In the genomic region with DNA sequence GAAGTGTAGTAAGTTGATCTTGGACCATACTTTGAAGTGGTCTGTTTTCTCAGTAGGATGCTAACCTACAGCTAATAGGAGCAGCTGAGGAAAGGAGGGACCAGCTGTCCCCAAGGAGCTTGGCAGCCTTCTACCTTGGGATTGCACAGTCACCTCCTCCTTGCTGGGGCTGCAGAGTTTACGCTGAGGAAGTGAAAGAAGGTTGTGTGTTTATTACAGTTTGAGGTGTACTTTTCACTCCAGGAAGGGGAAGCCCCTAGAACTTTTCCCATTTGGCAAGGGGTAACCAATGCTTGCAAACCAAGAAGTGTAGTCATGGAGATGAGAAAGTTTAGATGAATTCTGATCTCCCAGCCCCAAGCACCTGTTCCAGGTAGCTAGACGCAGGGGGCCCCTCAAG, we compare ENCODE assay signal across 18 cellular contexts. TPM values are rescaled to one million over a fixed set of nuclear protein-coding genes. Genes with fewer than 3 reads are reported as not detected.
DNase-seq lines count a peak whose midpoint lies in the region; ATAC-seq, FAIRE-seq and TF ChIP-seq lines count a peak whose summit lies in the region.
"Had no signal": no experiment of that assay in that cellular context is flagged by ENCODE, and none has a peak within 500 bp of the region (broad histone marks: within the 10 kb centered on the region; RNA-seq: fewer than 3 reads in every experiment).

No MANE protein-coding gene starts in this region.

- TF ChIP-seq RAD21 in GM12878 (IDR thresholded peaks at IDR 0.05; ENCODE audit: insufficient read depth, low read depth, low read length), result no peak

- H4K20me1 ChIP-seq in GM12878 (ENCODE audit: control insufficient read depth, insufficient read depth), result no peaks in the 10 kb centered on the region

- H3K27me3 ChIP-seq in GM12878 (replicated peaks in 1 of 2; ENCODE audit: control insufficient read depth in 2 of 2, insufficient read depth in 2 of 2, low read length in 1 of 2), result no peaks in the 10 kb centered on the region; a peak in 1 of 4 replicates
- H3K27me3 ChIP-seq: breast epithelium, heart right ventricle, stomach had no signal

- no peak overlapping the region for H3K4me2 ChIP-seq in GM12878 (ENCODE audit: control insufficient read depth, insufficient read depth)

- H3K79me2 ChIP-seq in GM12878 (ENCODE audit: control insufficient read depth, insufficient read depth, low read length), result no peaks in the 10 kb centered on the region

- peaks cover 4% of the 10 kb centered on the region for H3K27me3 Mint-ChIP-seq in activated CD4-positive, alpha-beta memory T cell treated with anti-CD3 and anti-CD28 coated beads, Interleukin-2, amount 10 ng/mL, durations not matched to agents 7 days and 5 days
- H3K27me3 Mint-ChIP-seq in activated CD4-positive, alpha-beta memory T cell treated with anti-CD3 and anti-CD28 coated beads for 36 hours, result peaks cover 10% of the 10 kb centered on the region

- no peak overlapping the region for H3K4me3 ChIP-seq in GM12878
- H3K4me3 ChIP-seq: breast epithelium, heart right ventricle, stomach had no signal

- BruUV-seq in GM12878 (replicated peaks; lab: Mats Ljungman, UMichigan), result no TSS peak

- DNase-seq in GM12891 (ENCODE audit: insufficient read length, low spot score), result no peak
- DNase-seq in GM12878 (ENCODE audit: low read depth, low spot score), result peak; percentile 1
- DNase-seq in activated CD4-positive, alpha-beta memory T cell treated with anti-CD3 and anti-CD28 coated beads, Interleukin-2, amount 10 ng/mL, durations not matched to agents 7 days and 5 days, result no peak
- no peak for DNase-seq in activated CD4-positive, alpha-beta memory T cell treated with anti-CD3 and anti-CD28 coated beads for 36 hours
- DNase-seq in D721Med (ENCODE audit: insufficient read length, low spot score), result no peak
- DNase-seq: activated T-cell treated with anti-CD3 and anti-CD28 coated beads, Interleukin-2, amount 50 U/mL, for 1 hour; heart right ventricle; NCI-H526 treated with DMSO at 0.1 percent for 48 hours; stomach had no signal

- ATAC-seq in GM21390 (IDR thresholded peaks at IDR 0.05; ENCODE audit: unreplicated experiment), result peak; percentile 74
- peak; percentile 45 for ATAC-seq in HG03432 (IDR thresholded peaks at IDR 0.05; ENCODE audit: unreplicated experiment)
- ATAC-seq in GM12878, result peak; percentile 34; the same call in 1 of the 3 replicates
- no peak for ATAC-seq in HG03097 (IDR thresholded peaks at IDR 0.05; ENCODE audit: low FRiP score, unreplicated experiment)

- CTCF ChIA-PET in GM12878 (lab: Yijun Ruan, JAX), result interaction anchor here (0.7 kb wide), 1 partner anchor 207 kb away, joined by 3 read pairs; no protein-coding TSS in a partner anchor
- CTCF ChIA-PET in activated CD4-positive, alpha-beta memory T cell treated with anti-CD3 and anti-CD28 coated beads, Interleukin-2, amount 10 ng/mL, durations not matched to agents 7 days and 5 days (lab: Charles Lee), result no interaction called here
- CTCF ChIA-PET in activated CD4-positive, alpha-beta memory T cell treated with anti-CD3 and anti-CD28 coated beads for 36 hours (lab: Charles Lee), result no interaction called here

- no peaks in the 10 kb centered on the region for H3K36me3 ChIP-seq in GM12878 (ENCODE audit: control insufficient read depth in 2 of 2, insufficient read depth in 2 of 2, low read length in 1 of 2)
- H3K36me3 ChIP-seq: breast epithelium, heart right ventricle, stomach had no signal

- no peak overlapping the region for H3K4me3 Mint-ChIP-seq in activated CD4-positive, alpha-beta memory T cell treated with anti-CD3 and anti-CD28 coated beads, Interleukin-2, amount 10 ng/mL, durations not matched to agents 7 days and 5 days
- H3K4me3 Mint-ChIP-seq in activated CD4-positive, alpha-beta memory T cell treated with anti-CD3 and anti-CD28 coated beads for 36 hours, result no peak overlapping the region
- H3K4me3 Mint-ChIP-seq: activated naive CD8-positive, alpha-beta T cell; neural crest cell had no signal

- TF ChIP-seq CTCF in GM12878 (IDR thresholded peaks at IDR 0.05 in 2 of 3, conservative IDR thresholded peaks at IDR 0.05 in 1 of 3; ENCODE audit: control insufficient read depth in 2 of 3, extremely low read depth in 1 of 3, insufficient read depth in 1 of 3, low read depth in 3 of 3, low read length in 3 of 3) (no peak), D721Med (IDR thresholded peaks at IDR 0.05; ENCODE audit: insufficient read depth, missing control alignments) (no peak)

- no peaks in the 10 kb centered on the region for H3K9me3 ChIP-seq in GM12878 (replicated peaks; ENCODE audit: control insufficient read depth, insufficient read depth, low read length)
- H3K9me3 ChIP-seq: breast epithelium, heart right ventricle, stomach had no signal

- no peaks in the 10 kb centered on the region for H3K36me3 Mint-ChIP-seq in activated CD4-positive, alpha-beta memory T cell treated with anti-CD3 and anti-CD28 coated beads, Interleukin-2, amount 10 ng/mL, durations not matched to agents 7 days and 5 days (ENCODE audit: low read depth)
- no peaks in the 10 kb centered on the region for H3K36me3 Mint-ChIP-seq in activated CD4-positive, alpha-beta memory T cell treated with anti-CD3 and anti-CD28 coated beads for 36 hours
- H3K36me3 Mint-ChIP-seq: activated naive CD8-positive, alpha-beta T cell had no signal

- H3K27ac Mint-ChIP-seq in activated CD4-positive, alpha-beta memory T cell treated with anti-CD3 and anti-CD28 coated beads, Interleukin-2, amount 10 ng/mL, durations not matched to agents 7 days and 5 days, result no peak overlapping the region
- no peak overlapping the region for H3K27ac Mint-ChIP-seq in activated CD4-positive, alpha-beta memory T cell treated with anti-CD3 and anti-CD28 coated beads for 36 hours
- H3K27ac Mint-ChIP-seq: activated naive CD8-positive, alpha-beta T cell had no signal

- in situ Hi-C loops in GM12878 (cut with MboI), result no loop called here

- no peak overlapping the region for H3K9ac ChIP-seq in GM12878 (ENCODE audit: control insufficient read depth, insufficient read depth, low read length)

- no peak for FAIRE-seq in GM12891 (lab: Jason Lieb, UNC)
- FAIRE-seq in GM12878 (lab: Jason Lieb, UNC), result no peak
- FAIRE-seq in D721Med (lab: Jason Lieb, UNC), result no peak
- FAIRE-seq: HTR-8/SVneo, keratinocyte had no signal

- RAD21 ChIA-PET in GM12878 (lab: Charles Lee; ENCODE audit: unreplicated experiment), result no interaction called here

- H2AFZ ChIP-seq in GM12878 (ENCODE audit: control insufficient read depth, low read depth, low read length), result no peak overlapping the region

- no peak for TF ChIP-seq EP300 in GM12878 (IDR thresholded peaks at IDR 0.05; ENCODE audit: borderline replicate concordance in 1 of 2, control insufficient read depth in 1 of 2, low read depth in 2 of 2, low read length in 2 of 2)

- H3K9me3 Mint-ChIP-seq in activated CD4-positive, alpha-beta memory T cell treated with anti-CD3 and anti-CD28 coated beads, Interleukin-2, amount 10 ng/mL, durations not matched to agents 7 days and 5 days, result no peaks in the 10 kb centered on the region
- no peaks in the 10 kb centered on the region for H3K9me3 Mint-ChIP-seq in activated CD4-positive, alpha-beta memory T cell treated with anti-CD3 and anti-CD28 coated beads for 36 hours
- H3K9me3 Mint-ChIP-seq: neural crest cell had no signal

- POLR2A ChIA-PET in GM12878 (lab: Charles Lee), result no interaction called here
- POLR2A ChIA-PET in activated CD4-positive, alpha-beta memory T cell treated with anti-CD3 and anti-CD28 coated beads, Interleukin-2, amount 10 ng/mL, durations not matched to agents 7 days and 5 days (lab: Charles Lee), result no interaction called here
- POLR2A ChIA-PET in activated CD4-positive, alpha-beta memory T cell treated with anti-CD3 and anti-CD28 coated beads for 36 hours (lab: Charles Lee), result no interaction called here

- no peak overlapping the region for H3K27ac ChIP-seq in GM12878 (ENCODE audit: control insufficient read depth, insufficient read depth)
- H3K27ac ChIP-seq: breast epithelium had no signal

- SMC1A ChIA-PET in GM12878 (lab: Charles Lee; ENCODE audit: uncharacterized antibody, unreplicated experiment), result interaction anchor here (1.0 kb wide), 1 partner anchor 38 kb away, joined by 3 read pairs; no protein-coding TSS in a partner anchor

- peaks cover 4% of the 10 kb centered on the region; the same call in 1 of the 2 replicates for H3K4me1 ChIP-seq in GM12878 (ENCODE audit: control insufficient read depth, insufficient read depth, low read length)

- TF ChIP-seq POLR2A in GM12891 (IDR thresholded peaks at IDR 0.05; ENCODE audit: low read depth, low read length) (no peak), GM12878 (IDR thresholded peaks at IDR 0.05; ENCODE audit: low read depth, low read length) (no peak)

- 56% methylated on average over 2 of the region's 2 CpGs for WGBS in GM12878 (ENCODE audit: insufficient coverage, insufficient replicate concordance, low lambda C conversion rate, missing lambda C conversion rate)

- intact Hi-C loops in GM12878 (cut with micrococcal nuclease; ENCODE audit: unreplicated experiment), result no loop called here
- intact Hi-C loops in activated CD4-positive, alpha-beta memory T cell treated with anti-CD3 and anti-CD28 coated beads for 36 hours (cut with micrococcal nuclease), result no loop called here

- no peaks in the 10 kb centered on the region for H3K4me1 Mint-ChIP-seq in activated CD4-positive, alpha-beta memory T cell treated with anti-CD3 and anti-CD28 coated beads, Interleukin-2, amount 10 ng/mL, durations not matched to agents 7 days and 5 days
- H3K4me1 Mint-ChIP-seq in activated CD4-positive, alpha-beta memory T cell treated with anti-CD3 and anti-CD28 coated beads for 36 hours (ENCODE audit: low read depth), result no peaks in the 10 kb centered on the region
- H3K4me1 Mint-ChIP-seq: neural crest cell had no signal

RNA-seq across cellular contexts. Expression of gene BMP6, which starts 58.8 kb away (rescaled TPM):
- 0.13 TPM for polyA plus RNA-seq in GM12891 (2012; ENCODE audit: low read depth, missing spikeins)
- not detected in 2 replicates for total RNA-seq in GM12878 (2013; cell fraction: nucleolus; rRNA removed)
- total RNA-seq in GM12878 (2014; rRNA removed) (0.05 TPM in 1 of 2 replicates, not detected in the other), GM12878 (2014; rRNA removed; fragmentation: Illumina TruSeq; extraction: Trizol) (0.09 TPM in 1 of 2 replicates, not detected in the other), GM12878 (2021) (0.15 TPM in 1 of 2 replicates, not detected in the other)
- 0.30 TPM for polyA plus RNA-seq in GM12878 (2011; ENCODE audit: low read depth)
- polyA plus RNA-seq in GM12878 (2011; rRNA removed) (not detected in 2 replicates), GM12878 (2014; fragmentation: Illumina TruSeq; extraction: Trizol) (not detected in 2 replicates), GM12878 (2014; fragmentation: Nextera tagmentation; extraction: Ambion mirVana) (under 1 TPM; 0.02 to 0.11 TPM), GM12878 (2014; rRNA removed) (0.04 TPM in 1 of 2 replicates, not detected in the other), GM12878 (2016; fragmentation: Nextera tagmentation; extraction: Ambion mirVana) (under 1 TPM in 1 of 2 experiments, not detected in 1; 0.05 TPM)
- polyA plus RNA-seq in GM12878 (2011; cell fraction: cytosol; rRNA removed), result 0.01 TPM in 1 of 2 replicates, not detected in the other
- not detected in 2 replicates for polyA plus RNA-seq in GM12878 (2011; cell fraction: nucleus; rRNA removed)
- polyA plus RNA-seq in GM12878 (2012), result 0.14 and 0.17 TPM in 2 replicates
- not detected in 2 replicates for polyA minus RNA-seq in GM12878 (2011; rRNA and poly(A)+ RNA removed)
- 0.40 and 1.0 TPM in 2 replicates for polyA minus RNA-seq in GM12878 (2011; cell fraction: cytosol; rRNA and poly(A)+ RNA removed)
- polyA minus RNA-seq in GM12878 (2011; cell fraction: nucleus; rRNA and poly(A)+ RNA removed), result not detected in 2 replicates
- total RNA-seq in activated CD4-positive, alpha-beta memory T cell treated with anti-CD3 and anti-CD28 coated beads, Interleukin-2, amount 10 ng/mL, durations not matched to agents 7 days and 5 days, result not detected
- under 1 TPM; 0.40 to 0.46 TPM for total RNA-seq in activated CD4-positive, alpha-beta memory T cell treated with anti-CD3 and anti-CD28 coated beads for 36 hours
- total RNA-seq: RPMI7951 had no signal
